ENCODE assay signal across 10 cellular contexts in genomic region chr2:230661072-230661957, GRCh38. TPM values are rescaled to one million over a fixed set of nuclear protein-coding genes. Genes with fewer than 3 reads are reported as not detected.
A peak's percentile ranks its signal among the peaks of the same experiment; 100 is the strongest.
DNase-seq lines count a peak whose midpoint lies in the region; ATAC-seq, FAIRE-seq and TF ChIP-seq lines count a peak whose summit lies in the region.
"Had no signal": no experiment of that assay in that cellular context is flagged by ENCODE, and none has a peak within 500 bp of the region (broad histone marks: within the 10 kb centered on the region; RNA-seq: fewer than 3 reads in every experiment).

No MANE protein-coding gene starts in this region.

- peaks cover 19% of the 10 kb centered on the region for H3K36me3 Mint-ChIP-seq in T-helper 1 cell treated with Interleukin-12 subunit alpha and Interleukin-12 subunit beta and Interleukin-4 antibody, amounts not matched to agents 30 μg/mL and 1 μg/mL, for 36 hours (ENCODE audit: low read depth)
- H3K36me3 Mint-ChIP-seq in MCF 10A (ENCODE audit: insufficient read depth, unreplicated experiment) (no peaks in the 10 kb centered on the region), progenitor cell of endocrine pancreas (ENCODE audit: insufficient read depth) (no peaks in the 10 kb centered on the region)

- no peaks in the 10 kb centered on the region for H3K27me3 Mint-ChIP-seq in T-helper 1 cell treated with Interleukin-12 subunit alpha and Interleukin-12 subunit beta and Interleukin-4 antibody, amounts not matched to agents 30 μg/mL and 1 μg/mL, for 36 hours (ENCODE audit: low read depth)
- H3K27me3 Mint-ChIP-seq in MCF 10A (ENCODE audit: insufficient read depth, unreplicated experiment): no peaks in the 10 kb centered on the region
- peaks cover 12% of the 10 kb centered on the region for H3K27me3 Mint-ChIP-seq in progenitor cell of endocrine pancreas

- no peak overlapping the region for H3K27ac ChIP-seq in HepG2 (ENCODE audit: extremely low read length, insufficient read depth, low read length)
- no peak overlapping the region for H3K27ac ChIP-seq in suprapubic skin

- POLR2A ChIA-PET in HepG2 (lab: Yijun Ruan, JAX) (no interaction called here), MCF 10A (lab: Yijun Ruan, JAX) (interaction anchor here (0.7 kb wide), 1 partner anchor 12 kb away, joined by 3 read pairs; no protein-coding TSS in a partner anchor)

- BruUV-seq in HepG2 (replicated peaks; lab: Mats Ljungman, UMichigan): no TSS peak
- no TSS peak for BruUV-seq in MCF 10A (replicated peaks; lab: Mats Ljungman, UMichigan)

- H3K4me1 Mint-ChIP-seq in T-helper 1 cell treated with Interleukin-12 subunit alpha and Interleukin-12 subunit beta and Interleukin-4 antibody, amounts not matched to agents 30 μg/mL and 1 μg/mL, for 36 hours (ENCODE audit: low read depth): peaks cover 84% of the 10 kb centered on the region
- H3K4me1 Mint-ChIP-seq in MCF 10A (ENCODE audit: insufficient read depth, unreplicated experiment) (peaks cover 11% of the 10 kb centered on the region), progenitor cell of endocrine pancreas (ENCODE audit: low read depth) (peaks cover 8% of the 10 kb centered on the region)
- H3K4me1 Mint-ChIP-seq: nephron had no signal

- no peak overlapping the region for H2AFZ ChIP-seq in HepG2 (ENCODE audit: low read length)

- H4K20me1 ChIP-seq in HepG2 (ENCODE audit: insufficient read depth, low read length): no peaks in the 10 kb centered on the region

- no peak overlapping the region for H3K9ac ChIP-seq in HepG2 (ENCODE audit: insufficient read depth, low read depth, low read length)

- CTCF ChIA-PET in HepG2 (lab: Yijun Ruan, JAX; ENCODE audit: low intra/inter-chr PET ratio, low total read pairs): no interaction called here
- CTCF ChIA-PET in MCF 10A (lab: Yijun Ruan, JAX): interaction anchor here (1.1 kb wide), 1 partner anchor 139 kb away, joined by 3 read pairs; no protein-coding TSS in a partner anchor

- peaks cover 1 to 13% of the 10 kb centered on the region in 2 experiments; a peak in 3 of 5 replicates for H3K27me3 ChIP-seq in HepG2 (ENCODE audit: control insufficient read depth in 1 of 2, insufficient read depth in 2 of 2, low read length in 2 of 2)
- no peaks in the 10 kb centered on the region for H3K27me3 ChIP-seq in suprapubic skin

- H3K27ac Mint-ChIP-seq in T-helper 1 cell treated with Interleukin-12 subunit alpha and Interleukin-12 subunit beta and Interleukin-4 antibody, amounts not matched to agents 30 μg/mL and 1 μg/mL, for 36 hours: peak overlapping the region; percentile 100
- H3K27ac Mint-ChIP-seq in MCF 10A (ENCODE audit: low read depth, unreplicated experiment) (no peak overlapping the region), progenitor cell of endocrine pancreas (no peak overlapping the region)
- H3K27ac Mint-ChIP-seq: nephron had no signal

- no peak; the same call in 1 of the 2 replicates for TF ChIP-seq POLR2A in GM12892 (IDR thresholded peaks at IDR 0.05; ENCODE audit: low read depth, low read length)
- TF ChIP-seq POLR2A in HepG2 (IDR thresholded peaks at IDR 0.05; ENCODE audit: insufficient read depth in 1 of 2, low read depth in 2 of 2, low read length in 2 of 2): no peak
- TF ChIP-seq POLR2A in suprapubic skin (IDR thresholded peaks at IDR 0.05): no peak

- FAIRE-seq in GM12892 (lab: Jason Lieb, UNC): peak; percentile 94
- no peak for FAIRE-seq in HepG2 (lab: Jason Lieb, UNC)
- FAIRE-seq: G401.6 had no signal

- ATAC-seq in HG02678 (IDR thresholded peaks at IDR 0.05; ENCODE audit: unreplicated experiment): peak; percentile 20
- no peak for ATAC-seq in HepG2

- WGBS in HepG2 (ENCODE audit: low lambda C conversion rate): 58% methylated on average over 7 of the region's 8 CpGs
- whole genome bisulfite sequencing in suprapubic skin: 74% methylated on average over 7 of the region's 8 CpGs

- H3K9me3 ChIP-seq in HepG2 (ENCODE audit: low read length) (no peaks in the 10 kb centered on the region), suprapubic skin (no peaks in the 10 kb centered on the region)

- in situ Hi-C loops in HepG2 (cut with HindIII; ENCODE audit: extremely low pct_ligation_motif_present, low pct_unique_long_range_greater_than_20kb): no loop called here

- DNase-seq in GM12892 (ENCODE audit: insufficient read length) (no peak), HepG2 (ENCODE audit: low spot score) (no peak), MCF 10A (ENCODE audit: unreplicated experiment) (no peak), suprapubic skin (ENCODE audit: low spot score in 2 of 2) (no peak), progenitor cell of endocrine pancreas (ENCODE audit: low spot score, unreplicated experiment) (no peak), AG08395 (ENCODE audit: low spot score) (no peak)

- H3K4me2 ChIP-seq in HepG2 (ENCODE audit: low read depth, low read length): peak overlapping the region; percentile 48; the same call in 1 of the 2 replicates

- TF ChIP-seq RAD21 in HepG2 (CRISPR knock-in tag; IDR thresholded peaks at IDR 0.05): no peak

- no peak for TF ChIP-seq CTCF in HepG2 (CRISPR knock-in tag; IDR thresholded peaks at IDR 0.05)
- no peak for TF ChIP-seq CTCF in MCF 10A (IDR thresholded peaks at IDR 0.05; ENCODE audit: unreplicated experiment)
- TF ChIP-seq CTCF in suprapubic skin (IDR thresholded peaks at IDR 0.05): no peak
- no peak for TF ChIP-seq CTCF in progenitor cell of endocrine pancreas (IDR thresholded peaks at IDR 0.05; ENCODE audit: unreplicated experiment)

- no peaks in the 10 kb centered on the region for H3K36me3 ChIP-seq in HepG2 (replicated peaks in 1 of 2; ENCODE audit: control insufficient read depth in 1 of 2, insufficient read depth in 2 of 2, low read length in 2 of 2)
- no peaks in the 10 kb centered on the region for H3K36me3 ChIP-seq in suprapubic skin

- H3K79me2 ChIP-seq in HepG2 (ENCODE audit: insufficient read depth, low read length): no peaks in the 10 kb centered on the region

- no peaks in the 10 kb centered on the region for H3K9me3 Mint-ChIP-seq in T-helper 1 cell treated with Interleukin-12 subunit alpha and Interleukin-12 subunit beta and Interleukin-4 antibody, amounts not matched to agents 30 μg/mL and 1 μg/mL, for 36 hours
- no peaks in the 10 kb centered on the region for H3K9me3 Mint-ChIP-seq in MCF 10A (ENCODE audit: unreplicated experiment)
- H3K9me3 Mint-ChIP-seq in progenitor cell of endocrine pancreas (ENCODE audit: low read depth): no peaks in the 10 kb centered on the region
- H3K9me3 Mint-ChIP-seq: nephron had no signal

- H3K4me3 ChIP-seq in HepG2 (replicated peaks in 1 of 3; ENCODE audit: insufficient read depth in 1 of 3, low read depth in 2 of 3, low read length in 3 of 3): 0 out of 6 replicates have a peak overlapping the region, but pooled peaks of 1 of the 3 experiments have one; percentile 26
- H3K4me3 ChIP-seq in suprapubic skin: no peak overlapping the region

- H3K4me1 ChIP-seq in HepG2 (ENCODE audit: insufficient read depth, low read length) (peaks cover 12% of the 10 kb centered on the region), suprapubic skin (peaks cover 25% of the 10 kb centered on the region)

- TF ChIP-seq EP300 in HepG2 (IDR thresholded peaks at IDR 0.05; ENCODE audit: low read depth in 2 of 2, low read length in 2 of 2) (no peak), HepG2 (CRISPR knock-in tag; IDR thresholded peaks at IDR 0.05; ENCODE audit: borderline replicate concordance) (no peak), suprapubic skin (IDR thresholded peaks at IDR 0.05) (no peak)

- intact Hi-C loops in HepG2 (cut with micrococcal nuclease; ENCODE audit: unreplicated experiment) (no loop called here), MCF 10A (cut with micrococcal nuclease) (no loop called here)

- peak overlapping the region; percentile 97 for H3K4me3 Mint-ChIP-seq in T-helper 1 cell treated with Interleukin-12 subunit alpha and Interleukin-12 subunit beta and Interleukin-4 antibody, amounts not matched to agents 30 μg/mL and 1 μg/mL, for 36 hours
- no peak overlapping the region for H3K4me3 Mint-ChIP-seq in MCF 10A (ENCODE audit: unreplicated experiment)
- no peak overlapping the region for H3K4me3 Mint-ChIP-seq in progenitor cell of endocrine pancreas (ENCODE audit: low read depth)
- H3K4me3 Mint-ChIP-seq: nephron had no signal

TF ChIP-seq in HepG2, 621 proteins besides CTCF, POLR2A, EP300 and RAD21:
- TF ChIP-seq ZNF552 (CRISPR knock-in tag; IDR thresholded peaks at IDR 0.05; ENCODE audit: borderline replicate concordance): 0 out of 2 replicates have a peak, but pooled peaks have one; percentile 12
- no peak for TF ChIP-seq IKZF4 (CRISPR knock-in tag; IDR thresholded peaks at IDR 0.05; ENCODE audit: borderline replicate concordance, low read depth, not compliant biosample characterization)
- TF ChIP-seq ZKSCAN1 (IDR thresholded peaks at IDR 0.05; ENCODE audit: low read length): peak; percentile 82
TF ChIP-seq in HepG2: peak in this region for 2.

RNA-seq across cellular contexts. Expression of gene CAB39, which starts 51.3 kb away (rescaled TPM):
- 68.8 TPM for polyA plus RNA-seq in GM12892 (2012; ENCODE audit: missing spikeins)
- total RNA-seq in HepG2 (2016; rRNA removed; fragmentation: Illumina TruSeq; extraction: Trizol) (45.3 and 59.5 TPM in 2 replicates), MCF 10A (2022) (76.9 and 91.7 TPM in 2 replicates), suprapubic skin (10 to 100 TPM; 53.0 to 67.1 (median 59.5) TPM), progenitor cell of endocrine pancreas (44.1 and 49.0 TPM in 2 replicates)
- 9.2 and 9.7 TPM in 2 replicates for total RNA-seq in HepG2 (2016; cell fraction: cytosol; rRNA removed; fragmentation: Illumina TruSeq; extraction: Trizol; ENCODE audit: low read depth)
- total RNA-seq in HepG2 (2016; cell fraction: insoluble cytoplasmic fraction; rRNA removed; fragmentation: Illumina TruSeq; extraction: Trizol): 46.6 and 55.2 TPM in 2 replicates
- 21.6 and 23.9 TPM in 2 replicates for total RNA-seq in HepG2 (2016; cell fraction: membrane; rRNA removed; fragmentation: Illumina TruSeq; extraction: Trizol)
- total RNA-seq in HepG2 (2016; cell fraction: nucleus; rRNA removed; fragmentation: Illumina TruSeq; extraction: Trizol): 33.9 and 39.0 TPM in 2 replicates
- polyA plus RNA-seq in HepG2 (2011; rRNA removed): 18.8 and 19.3 TPM in 2 replicates
- polyA plus RNA-seq in HepG2 (2011; cell fraction: cytosol; rRNA removed): 8.2 and 15.0 TPM in 2 replicates
- 10.7 and 15.8 TPM in 2 replicates for polyA plus RNA-seq in HepG2 (2011; cell fraction: nucleus; rRNA removed)
- 26.1 and 26.8 TPM in 2 replicates for polyA plus RNA-seq in HepG2 (2012)
- 2.2 and 2.5 TPM in 2 replicates for polyA plus RNA-seq in HepG2 (2016; cell fraction: cytosol; fragmentation: Illumina TruSeq; extraction: Trizol; ENCODE audit: low read depth)
- 44.1 and 46.7 TPM in 2 replicates for polyA plus RNA-seq in HepG2 (2016; cell fraction: insoluble cytoplasmic fraction; fragmentation: Illumina TruSeq; extraction: Trizol; ENCODE audit: low read depth)
- 10.7 and 11.2 TPM in 2 replicates for polyA plus RNA-seq in HepG2 (2016; cell fraction: membrane; fragmentation: Illumina TruSeq; extraction: Trizol; ENCODE audit: low read depth)
- 30.1 and 35.6 TPM in 2 replicates for polyA plus RNA-seq in HepG2 (2016; cell fraction: nucleus; fragmentation: Illumina TruSeq; extraction: Trizol; ENCODE audit: insufficient read depth, low read depth)
- polyA minus RNA-seq in HepG2 (2011; rRNA and poly(A)+ RNA removed; ENCODE audit: low replicate concordance): 20.0 and 27.9 TPM in 2 replicates
- polyA minus RNA-seq in HepG2 (2011; cell fraction: cytosol; rRNA and poly(A)+ RNA removed): 24.9 and 29.5 TPM in 2 replicates
- polyA minus RNA-seq in HepG2 (2011; cell fraction: nucleus; rRNA and poly(A)+ RNA removed): 29.0 and 50.4 TPM in 2 replicates
